Comparison of ENCODE assay signal across 23 cellular contexts in the genomic region with DNA sequence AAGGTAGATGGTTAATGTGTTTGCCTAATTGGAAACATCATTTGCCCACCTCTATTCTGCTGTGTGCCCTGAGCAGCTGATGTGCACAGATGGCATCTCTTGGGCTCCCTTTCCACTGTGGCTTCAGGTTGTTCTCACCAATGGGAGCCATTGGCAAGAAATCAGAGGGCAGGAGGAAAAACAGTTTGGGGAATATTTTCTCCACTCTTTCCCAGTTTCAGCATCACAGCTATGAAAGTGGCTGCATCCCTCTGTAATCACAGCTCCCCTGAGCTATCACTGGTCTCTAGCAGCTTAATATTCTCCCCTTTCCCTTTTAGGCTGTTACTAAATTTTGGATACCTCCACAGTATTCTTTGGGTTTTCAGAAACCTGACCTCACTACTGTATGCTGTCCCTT.
"Had no signal": no experiment of that assay in that cellular context is flagged by ENCODE, and none has a peak within 500 bp of the region (broad histone marks: within the 10 kb centered on the region; RNA-seq: fewer than 3 reads in every experiment).

No MANE protein-coding gene starts in this region.

- H3K27me3 Mint-ChIP-seq: naive thymus-derived CD8-positive, alpha-beta T cell; stimulated activated memory B cell treated with anti-CD40 and anti-IgM and Interleukin-4, amounts not matched to agents 10 μg/mL and 1 μg/mL and 100 μg/mL, for 72 hours; stimulated activated naive CD8-positive, alpha-beta T cell treated with anti-CD3 and anti-CD28 coated beads, Interleukin-15, Interleukin-2, amounts not matched to agents 100 ng/mL and 50 ng/mL, for 24 hours had no signal

- H3K4me1 ChIP-seq: gastrocnemius medialis, heart right ventricle, spleen, testis, tibial nerve, upper lobe of right lung, vagina had no signal

- H3K27ac ChIP-seq: gastrocnemius medialis, heart right ventricle, spleen, testis, tibial nerve, upper lobe of right lung, vagina had no signal

- H3K27me3 ChIP-seq: dorsolateral prefrontal cortex, gastrocnemius medialis, heart right ventricle, spleen, testis, tibial nerve, upper lobe of right lung, vagina had no signal

- H3K36me3 Mint-ChIP-seq: naive thymus-derived CD8-positive, alpha-beta T cell; stimulated activated memory B cell treated with anti-CD40 and anti-IgM and Interleukin-4, amounts not matched to agents 10 μg/mL and 1 μg/mL and 100 μg/mL, for 72 hours had no signal

- H3K9me3 Mint-ChIP-seq: neural crest cell; stimulated activated memory B cell treated with anti-CD40 and anti-IgM and Interleukin-4, amounts not matched to agents 10 μg/mL and 1 μg/mL and 100 μg/mL, for 72 hours had no signal

- H3K27ac Mint-ChIP-seq: naive thymus-derived CD8-positive, alpha-beta T cell; stimulated activated memory B cell treated with anti-CD40 and anti-IgM and Interleukin-4, amounts not matched to agents 10 μg/mL and 1 μg/mL and 100 μg/mL, for 72 hours; stimulated activated naive CD8-positive, alpha-beta T cell treated with anti-CD3 and anti-CD28 coated beads, Interleukin-15, Interleukin-2, amounts not matched to agents 100 ng/mL and 50 ng/mL, for 24 hours had no signal

- H3K9me3 ChIP-seq: gastrocnemius medialis, heart right ventricle, mucosa of descending colon, spleen, testis, tibial nerve, upper lobe of right lung, vagina had no signal

- H3K4me3 ChIP-seq: dorsolateral prefrontal cortex, gastrocnemius medialis, heart right ventricle, mucosa of descending colon, spleen, testis, tibial nerve, upper lobe of right lung, vagina had no signal

- H3K4me3 Mint-ChIP-seq: naive thymus-derived CD8-positive, alpha-beta T cell; neural crest cell; stimulated activated memory B cell treated with anti-CD40 and anti-IgM and Interleukin-4, amounts not matched to agents 10 μg/mL and 1 μg/mL and 100 μg/mL, for 72 hours; stimulated activated naive CD8-positive, alpha-beta T cell treated with anti-CD3 and anti-CD28 coated beads, Interleukin-15, Interleukin-2, amounts not matched to agents 100 ng/mL and 50 ng/mL, for 24 hours had no signal

- H3K36me3 ChIP-seq: gastrocnemius medialis, heart right ventricle, spleen, tibial nerve, upper lobe of right lung, vagina had no signal

- DNase-seq: effector CD8-positive, alpha-beta T cell; gastrocnemius medialis; heart right ventricle; hypothalamus; kidney glomerular epithelial cell; mammary epithelial cell; naive thymus-derived CD8-positive, alpha-beta T cell; posterior cingulate gyrus; spleen; stimulated activated CD4-positive, alpha-beta T cell treated with anti-CD3 and anti-CD28 coated beads, Interleukin-15, amount 100 ng/mL, for 24 hours; stimulated activated CD4-positive, alpha-beta T cell treated with anti-CD3 and anti-CD28 coated beads, Interleukin-1b, Interleukin-23, amount 100 ng/mL, for 48 hours; stimulated activated CD4-positive, alpha-beta T cell treated with anti-CD3 and anti-CD28 coated beads, Interleukin-4, amount 100 ng/mL, for 24 hours; testis; upper lobe of right lung had no signal

- H3K4me1 Mint-ChIP-seq: naive thymus-derived CD8-positive, alpha-beta T cell; neural crest cell; stimulated activated memory B cell treated with anti-CD40 and anti-IgM and Interleukin-4, amounts not matched to agents 10 μg/mL and 1 μg/mL and 100 μg/mL, for 72 hours had no signal

- ATAC-seq: esophagus mucosa; gastrocnemius medialis; heart right ventricle; naive thymus-derived CD8-positive, alpha-beta T cell; sciatic nerve; stimulated activated memory B cell treated with anti-CD40 and anti-IgM and Interleukin-4, amounts not matched to agents 10 μg/mL and 1 μg/mL and 100 μg/mL, for 72 hours; upper lobe of right lung had no signal
